7 cellular contexts compared by ENCODE assay signal in genomic region chr17:82592751-82593589, GRCh38. TPM values are rescaled to one million over a fixed set of nuclear protein-coding genes. Genes with fewer than 3 reads are reported as not detected.
DNase-seq lines count a peak whose midpoint lies in the region; ATAC-seq and TF ChIP-seq lines count a peak whose summit lies in the region.

No MANE protein-coding gene starts in this region.

- H3K27me3 Mint-ChIP-seq in activated CD8-positive, alpha-beta memory T cell treated with anti-CD3 and anti-CD28 coated beads, Interleukin-2, amount 10 ng/mL, durations not matched to agents 7 days and 5 days: no peaks in the 10 kb centered on the region
- no peaks in the 10 kb centered on the region for H3K27me3 Mint-ChIP-seq in endodermal cell (ENCODE audit: insufficient read depth)

- peak; percentile 25 for ATAC-seq in activated CD8-positive, alpha-beta memory T cell treated with anti-CD3 and anti-CD28 coated beads, Interleukin-2, amount 10 ng/mL, durations not matched to agents 7 days and 5 days

- TF ChIP-seq CTCF in endodermal cell (conservative IDR thresholded peaks at IDR 0.05) (no peak), GM20000 (IDR thresholded peaks at IDR 0.05; ENCODE audit: extremely low read depth, missing control alignments) (no peak)

- no peaks in the 10 kb centered on the region for H3K27me3 ChIP-seq in H7 (ENCODE audit: control insufficient read depth, insufficient read depth, low read length)
- H3K27me3 ChIP-seq in endodermal cell (ENCODE audit: control insufficient read depth, insufficient read depth, low read length, poor library complexity, severe bottlenecking): no peaks in the 10 kb centered on the region

- peaks cover 34% of the 10 kb centered on the region for H3K4me1 Mint-ChIP-seq in activated CD8-positive, alpha-beta memory T cell treated with anti-CD3 and anti-CD28 coated beads, Interleukin-2, amount 10 ng/mL, durations not matched to agents 7 days and 5 days
- no peaks in the 10 kb centered on the region for H3K4me1 Mint-ChIP-seq in endodermal cell

- DNase-seq in H7 (peak; percentile 82), NCI-H774 (lab: John Stamatoyannopoulos, UW) (peak; percentile 90), endodermal cell (peak; percentile 85), GM20000 (ENCODE audit: low spot score) (no peak)
- peak; percentile 78 for DNase-seq in activated CD8-positive, alpha-beta memory T cell treated with anti-CD3 and anti-CD28 coated beads, Interleukin-2, amount 10 ng/mL, durations not matched to agents 7 days and 5 days
- peak; percentile 22 to 23 for DNase-seq in stimulated activated CD8-positive, alpha-beta memory T cell treated with anti-CD3 and anti-CD28 coated beads, Interleukin-15, amount 100 ng/mL, for 4 hours (ENCODE audit: low read depth in 2 of 2)

- H3K9me3 ChIP-seq in endodermal cell (ENCODE audit: control insufficient read depth, low read length) (no peaks in the 10 kb centered on the region), mesodermal cell (ENCODE audit: control insufficient read depth, low read length) (no peaks in the 10 kb centered on the region)

- no peak overlapping the region for H3K9ac ChIP-seq in endodermal cell (ENCODE audit: extremely low read depth, low read length, poor library complexity, severe bottlenecking)

- 60 to 61% methylated on average over 26 to 30 of the region's 30 CpGs for WGBS in endodermal cell (ENCODE audit: insufficient coverage in 1 of 2, insufficient read length in 1 of 2), 2 experiments
- WGBS in mesodermal cell (ENCODE audit: insufficient coverage in 2 of 2), 2 experiments: 44 to 50% methylated on average over 29 of the region's 30 CpGs

- H3K27ac ChIP-seq in endodermal cell (ENCODE audit: low read depth, low read length) (peak overlapping the region; percentile 65), mesodermal cell (ENCODE audit: low read depth, low read length, severe bottlenecking) (peak overlapping the region; percentile 62)

- peaks cover 21% of the 10 kb centered on the region for H3K36me3 ChIP-seq in H7 (replicated peaks; ENCODE audit: control insufficient read depth, insufficient read depth, low read length)
- peaks cover 45% of the 10 kb centered on the region for H3K36me3 ChIP-seq in endodermal cell (ENCODE audit: control insufficient read depth, insufficient read depth, low read length)
- H3K36me3 ChIP-seq in mesodermal cell (ENCODE audit: control insufficient read depth, insufficient read depth, low read length): peaks cover 73% of the 10 kb centered on the region

- peak overlapping the region; percentile 73 for H3K4me3 Mint-ChIP-seq in activated CD8-positive, alpha-beta memory T cell treated with anti-CD3 and anti-CD28 coated beads, Interleukin-2, amount 10 ng/mL, durations not matched to agents 7 days and 5 days
- H3K4me3 Mint-ChIP-seq in endodermal cell: no peak overlapping the region

- H3K4me1 ChIP-seq in endodermal cell (ENCODE audit: control insufficient read depth, insufficient read depth, low read length) (no peaks in the 10 kb centered on the region), mesodermal cell (ENCODE audit: control insufficient read depth, insufficient read depth, low read length, poor library complexity, severe bottlenecking) (peaks cover 11% of the 10 kb centered on the region)

- peaks cover 20% of the 10 kb centered on the region for H3K36me3 Mint-ChIP-seq in activated CD8-positive, alpha-beta memory T cell treated with anti-CD3 and anti-CD28 coated beads, Interleukin-2, amount 10 ng/mL, durations not matched to agents 7 days and 5 days
- peaks cover 49% of the 10 kb centered on the region for H3K36me3 Mint-ChIP-seq in endodermal cell (ENCODE audit: low read depth)

- H3K27ac Mint-ChIP-seq in activated CD8-positive, alpha-beta memory T cell treated with anti-CD3 and anti-CD28 coated beads, Interleukin-2, amount 10 ng/mL, durations not matched to agents 7 days and 5 days: peak overlapping the region; percentile 91
- H3K27ac Mint-ChIP-seq in endodermal cell: peak overlapping the region; percentile 87

- H3K4me3 ChIP-seq in H7 (ENCODE audit: insufficient read depth, low read depth, low read length): peak overlapping the region; percentile 32
- H3K4me3 ChIP-seq in endodermal cell (ENCODE audit: low read length): no peak overlapping the region
- H3K4me3 ChIP-seq in mesodermal cell (ENCODE audit: extremely low read depth, insufficient read depth, low read length, poor library complexity, severe bottlenecking): peak overlapping the region; percentile 18

- H3K9me3 Mint-ChIP-seq in activated CD8-positive, alpha-beta memory T cell treated with anti-CD3 and anti-CD28 coated beads, Interleukin-2, amount 10 ng/mL, durations not matched to agents 7 days and 5 days (ENCODE audit: low read depth): no peaks in the 10 kb centered on the region
- H3K9me3 Mint-ChIP-seq in endodermal cell: no peaks in the 10 kb centered on the region

- CTCF ChIA-PET in activated CD8-positive, alpha-beta memory T cell treated with anti-CD3 and anti-CD28 coated beads, Interleukin-2, amount 10 ng/mL, durations not matched to agents 7 days and 5 days (lab: Charles Lee): interaction anchor here (0.6 to 1.3 kb wide), 3 partner anchors 11 to 112 kb away, joined by 3 to 4 read pairs (median 3); partner anchors contain the start of gene WDR45B

RNA-seq across cellular contexts. Expression of gene WDR45B, which starts 55.3 kb away (rescaled TPM):
- total RNA-seq in H7 (2014; rRNA removed; shearing (Covaris generic)): 131 and 150 TPM in 2 replicates
- total RNA-seq in activated CD8-positive, alpha-beta memory T cell treated with anti-CD3 and anti-CD28 coated beads, Interleukin-2, amount 10 ng/mL, durations not matched to agents 7 days and 5 days: 10 to 100 TPM; 37.0 to 41.4 TPM
- total RNA-seq in endodermal cell: 10 to 100 TPM; 75.3 to 79.1 TPM
- 79.0 TPM for polyA plus RNA-seq in endodermal cell (2013, experiment 1 of 2)
- 79.4 TPM for polyA plus RNA-seq in endodermal cell (2013, experiment 2 of 2)
- polyA plus RNA-seq in mesodermal cell (2013, experiment 1 of 2): 91.2 TPM
- polyA plus RNA-seq in mesodermal cell (2013, experiment 2 of 2): 69.4 TPM
